In genomic region chr12:91413591-91413990, GRCh38 we compare ENCODE assay signal across 15 cellular contexts.
DNase-seq lines count a peak whose midpoint lies in the region; ATAC-seq and TF ChIP-seq lines count a peak whose summit lies in the region.
"Had no signal": no experiment of that assay in that cellular context is flagged by ENCODE, and none has a peak within 500 bp of the region (broad histone marks: within the 10 kb centered on the region; RNA-seq: fewer than 3 reads in every experiment).

No MANE protein-coding gene starts in this region.

- H3K4me3 ChIP-seq in AG10803 (ENCODE audit: low read length) (no peak overlapping the region), astrocyte of the spinal cord (ENCODE audit: low read depth, low read length) (no peak overlapping the region)
- H3K4me3 ChIP-seq: heart right ventricle had no signal

- ATAC-seq in activated CD4-positive, CD25-positive, alpha-beta regulatory T cell treated with anti-CD3 and anti-CD28 coated beads, Interleukin-2, amount 50 U/mL, for 24 hours, result no peak
- ATAC-seq in GM21825 (IDR thresholded peaks at IDR 0.05; ENCODE audit: unreplicated experiment) (no peak), HG02623 (IDR thresholded peaks at IDR 0.05; ENCODE audit: unreplicated experiment) (no peak), GM18907 (IDR thresholded peaks at IDR 0.05; ENCODE audit: unreplicated experiment) (no peak)

- DNase-seq in AG10803 (ENCODE audit: low read depth) (peak; percentile 48), HT1080 (ENCODE audit: low read depth) (peak; percentile 66), astrocyte of the spinal cord (ENCODE audit: low read depth, low spot score) (peak; percentile 43), left kidney (ENCODE audit: low read depth, low spot score) (peak; percentile 38)
- DNase-seq: caudate nucleus; heart right ventricle; naive B cell; NCI-H774; stimulated activated CD4-positive, alpha-beta T cell treated with anti-CD3 and anti-CD28 coated beads, Interleukin-15, amount 100 ng/mL, for 24 hours; stimulated activated naive CD4-positive, alpha-beta T cell; T-helper 2 cell had no signal

- TF ChIP-seq CTCF in AG10803 (conservative IDR thresholded peaks at IDR 0.05; ENCODE audit: low read length) (no peak), astrocyte of the spinal cord (IDR thresholded peaks at IDR 0.05; ENCODE audit: low read depth, low read length) (no peak)

- in situ Hi-C loops in astrocyte of the spinal cord (cut with HindIII; ENCODE audit: low sequenced_read_pairs), result no loop called here
